Comparison of ENCODE assay signal across 8 cellular contexts in genomic region chr9:98536542-98537173, GRCh38.
DNase-seq lines count a peak whose midpoint lies in the region; ATAC-seq and TF ChIP-seq lines count a peak whose summit lies in the region.

No MANE protein-coding gene starts in this region.

- H3K36me3 ChIP-seq in right lobe of liver: no peaks in the 10 kb centered on the region

- TF ChIP-seq CTCF in VCaP (conservative IDR thresholded peaks at IDR 0.05) (0 out of 2 replicates have a peak, but pooled peaks have one; percentile 11), right lobe of liver (IDR thresholded peaks at IDR 0.05) (peak; percentile 27 to 52 (median 32))

- peak in 3 of 4 donors; percentile 36 to 62 (median 58) for ATAC-seq in right lobe of liver
- no peak for ATAC-seq in GM21825 (IDR thresholded peaks at IDR 0.05; ENCODE audit: unreplicated experiment)

- no peak for TF ChIP-seq POLR2A in right lobe of liver (IDR thresholded peaks at IDR 0.05)

- H3K27ac ChIP-seq in VCaP (no peak overlapping the region), right lobe of liver (no peak overlapping the region)

- H3K4me1 ChIP-seq in right lobe of liver: no peaks in the 10 kb centered on the region

- CTCF ChIA-PET in HEK293T (lab: Yijun Ruan, JAX): interaction anchor here (0.6 to 1.8 kb wide), 9 partner anchors 9 to 250 kb away, joined by 3 to 6 read pairs (median 3); no protein-coding TSS in a partner anchor

- in situ Hi-C loops in G401 (cut with HindIII; ENCODE audit: low sequenced_read_pairs): no loop called here

- WGBS in right lobe of liver (ENCODE audit: insufficient coverage, low coverage, low lambda C conversion rate, missing lambda C conversion rate): 48% methylated on average over 7 of the region's 12 CpGs

- POLR2A ChIA-PET in HEK293T (lab: Yijun Ruan, JAX): no interaction called here

- H3K27me3 ChIP-seq in right lobe of liver: no peaks in the 10 kb centered on the region

- no peak overlapping the region for H3K4me3 ChIP-seq in right lobe of liver

- no peaks in the 10 kb centered on the region for H3K9me3 ChIP-seq in right lobe of liver

- intact Hi-C loops in right lobe of liver (cut with DNase I): no loop called here

- DNase-seq in Daoy (ENCODE audit: low read depth) (peak; percentile 51), HEK293T (ENCODE audit: extremely low spot score) (peak; percentile 26), right lobe of liver (no peak), globus pallidus (ENCODE audit: low spot score) (no peak), G401 (ENCODE audit: low spot score) (no peak), NCI-H510A treated with DMSO at 0.1 percent for 48 hours (lab: John Stamatoyannopoulos, UW) (no peak)

TF ChIP-seq in HEK293T, 16 proteins besides CTCF, POLR2A, EP300 and RAD21:
- TF ChIP-seq ZNF384 (IDR thresholded peaks at IDR 0.05) (no peak), FOXK2 (IDR thresholded peaks at IDR 0.05) (no peak), FOXA1 (IDR thresholded peaks at IDR 0.05) (no peak)

Comparison
In these comparisons a context has a peak if more than half of its experiments do, and no peak if none do; other contexts are left out.
1. DNase-seq: peak in Daoy (single experiment) and HEK293T (single experiment); none in right lobe of liver (0 of 3), globus pallidus (single experiment), G401 (single experiment) and NCI-H510A treated with DMSO at 0.1 percent for 48 hours (single experiment).